23 cellular contexts compared by ENCODE assay signal in the genomic region with DNA sequence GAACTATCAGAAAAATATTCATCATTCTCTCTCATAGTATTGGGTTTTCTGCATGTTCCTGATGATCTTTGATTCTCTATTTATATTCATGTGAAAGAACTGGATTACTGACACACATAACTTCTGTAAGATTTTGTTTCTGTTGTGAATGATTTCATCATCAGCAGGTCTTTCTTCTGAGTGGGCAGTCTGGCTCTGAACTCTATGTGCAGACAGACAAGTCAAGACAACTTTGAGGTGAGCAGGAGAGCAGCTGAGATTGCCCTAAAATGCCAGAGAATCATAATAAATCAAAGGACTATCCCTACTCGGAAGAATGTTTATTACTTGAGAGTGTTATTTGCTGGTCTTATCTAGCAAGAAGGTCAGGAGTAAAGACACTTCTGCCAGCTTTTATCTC.
"Had no signal": no experiment of that assay in that cellular context is flagged by ENCODE, and none has a peak within 500 bp of the region (broad histone marks: within the 10 kb centered on the region; RNA-seq: fewer than 3 reads in every experiment).

No MANE protein-coding gene starts in this region.

- ATAC-seq: effector memory CD8-positive, alpha-beta T cell; gastrocnemius medialis; left lobe of liver; naive thymus-derived CD4-positive, alpha-beta T cell; stimulated activated naive CD8-positive, alpha-beta T cell treated with anti-CD3 and anti-CD28 coated beads, Interleukin-15, amount 100 ng/mL, for 72 hours; upper lobe of right lung had no signal

- H3K27ac ChIP-seq: gastrocnemius medialis, ovary, right atrium auricular region, sigmoid colon, suprapubic skin, transverse colon, upper lobe of right lung, uterus had no signal

- H3K4me1 ChIP-seq: gastrocnemius medialis, right atrium auricular region, sigmoid colon, transverse colon, upper lobe of right lung, uterus had no signal

- H3K27me3 ChIP-seq: gastrocnemius medialis, ovary, right atrium auricular region, sigmoid colon, suprapubic skin, transverse colon, upper lobe of right lung, uterus had no signal

- H3K9me3 ChIP-seq: gastrocnemius medialis, ovary, right atrium auricular region, sigmoid colon, suprapubic skin, transverse colon, upper lobe of right lung, uterus had no signal

- H3K4me3 ChIP-seq: gastrocnemius medialis, ovary, right atrium auricular region, sigmoid colon, suprapubic skin, transverse colon, upper lobe of right lung, uterus had no signal

- H3K36me3 ChIP-seq: gastrocnemius medialis, ovary, right atrium auricular region, sigmoid colon, suprapubic skin, transverse colon, upper lobe of right lung, uterus had no signal

- DNase-seq: cortex of kidney; effector memory CD8-positive, alpha-beta T cell; gastrocnemius medialis; head of caudate nucleus; kidney; mesendoderm; midbrain; naive thymus-derived CD4-positive, alpha-beta T cell; occipital lobe; ovary; sigmoid colon; small intestine; stimulated activated CD4-positive, alpha-beta T cell treated with anti-CD3 and anti-CD28 coated beads, Interleukin-1b, Interleukin-23, amount 100 ng/mL, for 48 hours; stimulated activated CD4-positive, alpha-beta T cell treated with anti-CD3 and anti-CD28 coated beads, Interleukin-4, amount 100 ng/mL, for 1 hour; stimulated activated CD8-positive, alpha-beta memory T cell treated with anti-CD3 and anti-CD28 coated beads, Interleukin-4, amount 100 ng/mL, for 48 hours; stimulated activated naive CD4-positive, alpha-beta T cell; stimulated activated naive CD8-positive, alpha-beta T cell treated with anti-CD3 and anti-CD28 coated beads, Interleukin-15, amount 100 ng/mL, for 72 hours; transverse colon; upper lobe of right lung; uterus had no signal
